ENCODE assay signal across 19 cellular contexts in genomic region chr17:18964018-18964351, GRCh38. TPM values are rescaled to one million over a fixed set of nuclear protein-coding genes. Genes with fewer than 3 reads are reported as not detected.
"Had no signal": no experiment of that assay in that cellular context is flagged by ENCODE, and none has a peak within 500 bp of the region (broad histone marks: within the 10 kb centered on the region; RNA-seq: fewer than 3 reads in every experiment).

No MANE protein-coding gene starts in this region.

- H3K4me3 ChIP-seq: dorsolateral prefrontal cortex, psoas muscle, right lobe of liver had no signal

- H3K27me3 ChIP-seq: dorsolateral prefrontal cortex, right lobe of liver had no signal

- H3K27ac Mint-ChIP-seq: nephron; stimulated activated memory B cell treated with anti-CD40 and anti-IgM and Interleukin-4, amounts not matched to agents 10 μg/mL and 1 μg/mL and 100 μg/mL, for 72 hours; type B pancreatic cell had no signal

- H3K4me1 ChIP-seq: right lobe of liver had no signal

- H3K9me3 ChIP-seq: psoas muscle, right lobe of liver had no signal

- H3K27ac ChIP-seq: dorsolateral prefrontal cortex, psoas muscle, right lobe of liver had no signal

- DNase-seq: cortex of kidney; dorsolateral prefrontal cortex; effector CD8-positive, alpha-beta T cell; foreskin melanocyte; head of caudate nucleus; hippocampal formation; mesendoderm; naive B cell; psoas muscle; retina; stimulated activated CD4-positive, alpha-beta T cell treated with anti-CD3 and anti-CD28 coated beads, Interleukin-4, amount 100 ng/mL, for 1 hour; stimulated activated CD8-positive, alpha-beta memory T cell treated with anti-CD3 and anti-CD28 coated beads, Interleukin-4, amount 100 ng/mL, for 48 hours had no signal

- H3K27me3 Mint-ChIP-seq: stimulated activated memory B cell treated with anti-CD40 and anti-IgM and Interleukin-4, amounts not matched to agents 10 μg/mL and 1 μg/mL and 100 μg/mL, for 72 hours had no signal

- H3K9me3 Mint-ChIP-seq: naive B cell; nephron; stimulated activated memory B cell treated with anti-CD40 and anti-IgM and Interleukin-4, amounts not matched to agents 10 μg/mL and 1 μg/mL and 100 μg/mL, for 72 hours; type B pancreatic cell had no signal

- H3K36me3 Mint-ChIP-seq: naive B cell; stimulated activated memory B cell treated with anti-CD40 and anti-IgM and Interleukin-4, amounts not matched to agents 10 μg/mL and 1 μg/mL and 100 μg/mL, for 72 hours; type B pancreatic cell had no signal

- H3K36me3 ChIP-seq: right lobe of liver had no signal

- ATAC-seq: psoas muscle; right lobe of liver; stimulated activated memory B cell treated with anti-CD40 and anti-IgM and Interleukin-4, amounts not matched to agents 10 μg/mL and 1 μg/mL and 100 μg/mL, for 72 hours had no signal

- H3K4me3 Mint-ChIP-seq: naive B cell; nephron; stimulated activated memory B cell treated with anti-CD40 and anti-IgM and Interleukin-4, amounts not matched to agents 10 μg/mL and 1 μg/mL and 100 μg/mL, for 72 hours; type B pancreatic cell had no signal

RNA-seq across cellular contexts. Expression of gene SLC5A10, which starts 12.0 kb away (rescaled TPM):
- total RNA-seq: kidney epithelial cell, lung microvascular endothelial cell, omental fat pad, psoas muscle had no signal
